Comparison of ENCODE assay signal across 34 cellular contexts in the genomic region with DNA sequence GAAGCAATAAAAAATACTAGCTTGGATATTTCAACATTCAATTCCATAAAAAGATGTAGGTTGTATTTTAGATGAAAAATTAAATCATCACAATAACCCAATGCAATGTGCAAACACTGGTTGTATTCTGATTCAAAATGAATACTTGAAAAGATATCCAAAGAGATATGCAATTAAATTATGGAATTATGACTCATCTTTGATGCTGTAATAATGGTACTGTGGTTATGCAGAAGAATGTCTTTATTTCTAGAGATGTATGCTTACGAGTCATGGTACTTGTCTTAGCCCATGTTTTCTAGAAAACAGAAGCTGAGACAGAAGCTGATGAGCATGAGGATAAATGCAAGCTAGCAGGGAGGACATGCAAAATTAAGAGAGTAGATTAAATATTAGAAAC.
DNase-seq lines count a peak whose midpoint lies in the region; ATAC-seq and TF ChIP-seq lines count a peak whose summit lies in the region.
"Had no signal": no experiment of that assay in that cellular context is flagged by ENCODE, and none has a peak within 500 bp of the region (broad histone marks: within the 10 kb centered on the region; RNA-seq: fewer than 3 reads in every experiment).

No MANE protein-coding gene starts in this region.

- in situ Hi-C loops in astrocyte of the spinal cord (cut with HindIII; ENCODE audit: low sequenced_read_pairs): no loop called here

- ATAC-seq in RWPE2 (ENCODE audit: low read depth) (0 out of 3 replicates have a peak, but pooled peaks have one; percentile 35), HG02610 (IDR thresholded peaks at IDR 0.05; ENCODE audit: unreplicated experiment) (no peak)
- ATAC-seq: gastrocnemius medialis; left colon; stimulated activated effector memory CD8-positive, alpha-beta T cell treated with anti-CD3 and anti-CD28 coated beads, Interleukin-12 subunit alpha, Interleukin-12 subunit beta, amount 100 ng/mL, for 72 hours had no signal

- no peaks in the 10 kb centered on the region for H3K36me3 Mint-ChIP-seq in activated CD4-positive, alpha-beta memory T cell treated with anti-CD3 and anti-CD28 coated beads for 36 hours
- H3K36me3 Mint-ChIP-seq: CD4-positive, alpha-beta memory T cell; immature natural killer cell; memory B cell; stimulated activated effector memory CD8-positive, alpha-beta T cell treated with anti-CD3 and anti-CD28 coated beads, Interleukin-12 subunit alpha, Interleukin-12 subunit beta, amount 100 ng/mL, for 72 hours had no signal

- H3K27ac Mint-ChIP-seq in activated CD4-positive, alpha-beta memory T cell treated with anti-CD3 and anti-CD28 coated beads for 36 hours: no peak overlapping the region
- H3K27ac Mint-ChIP-seq: activated CD4-positive, alpha-beta memory T cell treated with anti-CD3 and anti-CD28 coated beads, Interleukin-2, amount 10 ng/mL, durations not matched to agents 7 days and 5 days; activated T-helper 1 cell treated with anti-CD3 and anti-CD28 coated beads, Interleukin-12 subunit alpha, Interleukin-12 subunit beta, Interleukin-2, Interleukin-4 antibody, amounts not matched to agents 30 ng/mL and 10 ng/mL and 1 ng/mL, durations not matched to agents 14 hours and 24 hours and 36 hours; B cell; CD4-positive, alpha-beta memory T cell; immature natural killer cell; memory B cell; nephron; stimulated activated effector memory CD8-positive, alpha-beta T cell treated with anti-CD3 and anti-CD28 coated beads, Interleukin-12 subunit alpha, Interleukin-12 subunit beta, amount 100 ng/mL, for 72 hours had no signal

- intact Hi-C loops in activated CD4-positive, alpha-beta memory T cell treated with anti-CD3 and anti-CD28 coated beads for 36 hours (cut with micrococcal nuclease): no loop called here

- H3K4me1 ChIP-seq in RWPE2 (ENCODE audit: insufficient read depth, poor library complexity, severe bottlenecking): no peaks in the 10 kb centered on the region
- H3K4me1 ChIP-seq: colonic mucosa, gastrocnemius medialis, transverse colon had no signal

- no peak overlapping the region for H3K27ac ChIP-seq in RWPE2 (ENCODE audit: poor library complexity, severe bottlenecking)
- H3K27ac ChIP-seq: cardiac muscle cell, colonic mucosa, gastrocnemius medialis, HL-60, transverse colon had no signal

- H3K36me3 ChIP-seq in RWPE2 (ENCODE audit: low read depth): no peaks in the 10 kb centered on the region
- H3K36me3 ChIP-seq: cardiac muscle cell, colonic mucosa, gastrocnemius medialis, transverse colon had no signal

- CTCF ChIA-PET in activated CD4-positive, alpha-beta memory T cell treated with anti-CD3 and anti-CD28 coated beads for 36 hours (lab: Charles Lee): no interaction called here

- H3K4me3 Mint-ChIP-seq in activated CD4-positive, alpha-beta memory T cell treated with anti-CD3 and anti-CD28 coated beads for 36 hours: no peak overlapping the region
- H3K4me3 Mint-ChIP-seq: activated CD4-positive, alpha-beta memory T cell treated with anti-CD3 and anti-CD28 coated beads, Interleukin-2, amount 10 ng/mL, durations not matched to agents 7 days and 5 days; activated T-helper 1 cell treated with anti-CD3 and anti-CD28 coated beads, Interleukin-12 subunit alpha, Interleukin-12 subunit beta, Interleukin-2, Interleukin-4 antibody, amounts not matched to agents 30 ng/mL and 10 ng/mL and 1 ng/mL, durations not matched to agents 14 hours and 24 hours and 36 hours; B cell; CD4-positive, alpha-beta memory T cell; immature natural killer cell; memory B cell; nephron; stimulated activated effector memory CD8-positive, alpha-beta T cell treated with anti-CD3 and anti-CD28 coated beads, Interleukin-12 subunit alpha, Interleukin-12 subunit beta, amount 100 ng/mL, for 72 hours had no signal

- H3K27me3 ChIP-seq in RWPE2 (ENCODE audit: insufficient read depth, poor library complexity, severe bottlenecking): no peaks in the 10 kb centered on the region
- H3K27me3 ChIP-seq: cardiac muscle cell, colonic mucosa, gastrocnemius medialis, transverse colon had no signal

- no peaks in the 10 kb centered on the region for H3K4me1 Mint-ChIP-seq in activated CD4-positive, alpha-beta memory T cell treated with anti-CD3 and anti-CD28 coated beads for 36 hours (ENCODE audit: low read depth)
- H3K4me1 Mint-ChIP-seq: activated CD4-positive, alpha-beta memory T cell treated with anti-CD3 and anti-CD28 coated beads, Interleukin-2, amount 10 ng/mL, durations not matched to agents 7 days and 5 days; B cell; CD4-positive, alpha-beta memory T cell; immature natural killer cell; memory B cell; nephron; stimulated activated effector memory CD8-positive, alpha-beta T cell treated with anti-CD3 and anti-CD28 coated beads, Interleukin-12 subunit alpha, Interleukin-12 subunit beta, amount 100 ng/mL, for 72 hours had no signal

- peaks cover 2% of the 10 kb centered on the region for H3K9me3 ChIP-seq in RWPE2 (ENCODE audit: severe bottlenecking)
- H3K9me3 ChIP-seq: colonic mucosa, gastrocnemius medialis, transverse colon had no signal

- DNase-seq in HS-5 (ENCODE audit: low read depth) (peak; percentile 37), RWPE2 (ENCODE audit: low spot score) (no peak), astrocyte of the spinal cord (ENCODE audit: low read depth, low spot score) (peak; percentile 7), fibroblast of villous mesenchyme (ENCODE audit: low read depth) (peak; percentile 0), nucleus accumbens (lab: John Stamatoyannopoulos, UW) (no peak), medulla oblongata (ENCODE audit: extremely low spot score) (no peak)
- DNase-seq in activated CD4-positive, alpha-beta memory T cell treated with anti-CD3 and anti-CD28 coated beads for 36 hours: no peak
- DNase-seq: activated CD4-positive, alpha-beta memory T cell treated with anti-CD3 and anti-CD28 coated beads, Interleukin-2, amount 10 ng/mL, durations not matched to agents 7 days and 5 days; activated CD4-positive, CD25-positive, alpha-beta regulatory T cell treated with anti-CD3 and anti-CD28 coated beads, Interleukin-2, amount 50 U/mL, for 72 hours; activated CD8-positive, alpha-beta memory T cell treated with anti-CD3 and anti-CD28 coated beads, Interleukin-2, amount 50 U/mL, for 4 hours; activated naive CD4-positive, alpha-beta T cell treated with anti-CD3 and anti-CD28 coated beads, Interleukin-2, amount 50 U/mL, for 16 hours; amygdala; CD4-positive, alpha-beta memory T cell; colonic mucosa; DND-41; effector memory CD4-positive, alpha-beta T cell; gastrocnemius medialis; H7; immature natural killer cell; Karpas-422; left colon; NCI-H1436; NCI-H446; NCI-H82; RPMI8226; transverse colon had no signal

- H3K27me3 Mint-ChIP-seq in activated CD4-positive, alpha-beta memory T cell treated with anti-CD3 and anti-CD28 coated beads for 36 hours: no peaks in the 10 kb centered on the region
- H3K27me3 Mint-ChIP-seq: activated CD4-positive, alpha-beta memory T cell treated with anti-CD3 and anti-CD28 coated beads, Interleukin-2, amount 10 ng/mL, durations not matched to agents 7 days and 5 days; B cell; CD4-positive, alpha-beta memory T cell; memory B cell had no signal

- peaks cover 14% of the 10 kb centered on the region for H3K9me3 Mint-ChIP-seq in activated CD4-positive, alpha-beta memory T cell treated with anti-CD3 and anti-CD28 coated beads for 36 hours
- H3K9me3 Mint-ChIP-seq: nephron had no signal

- TF ChIP-seq CTCF in RWPE2 (IDR thresholded peaks at IDR 0.05; ENCODE audit: poor library complexity, severe bottlenecking) (no peak), astrocyte of the spinal cord (IDR thresholded peaks at IDR 0.05; ENCODE audit: low read depth, low read length) (no peak), fibroblast of villous mesenchyme (IDR thresholded peaks at IDR 0.05; ENCODE audit: insufficient read depth, low read depth, low read length) (no peak)

- no peak overlapping the region for H3K4me3 ChIP-seq in RWPE2 (ENCODE audit: severe bottlenecking)
- H3K4me3 ChIP-seq in astrocyte of the spinal cord (ENCODE audit: low read depth, low read length): no peak overlapping the region
- no peak overlapping the region for H3K4me3 ChIP-seq in fibroblast of villous mesenchyme (ENCODE audit: low read depth, low read length)
- H3K4me3 ChIP-seq: cardiac muscle cell, colonic mucosa, gastrocnemius medialis, transverse colon had no signal

- POLR2A ChIA-PET in activated CD4-positive, alpha-beta memory T cell treated with anti-CD3 and anti-CD28 coated beads for 36 hours (lab: Charles Lee): interaction anchor here (0.7 kb wide), 1 partner anchor 10 kb away, joined by 3 read pairs; no protein-coding TSS in a partner anchor

Comparison
In these comparisons a context has a peak if more than half of its experiments do, and no peak if none do; other contexts are left out.
1. DNase-seq: peak in HS-5 (single experiment), astrocyte of the spinal cord (single experiment) and fibroblast of villous mesenchyme (single experiment); none in RWPE2 (single experiment), nucleus accumbens (0 of 56), activated CD4-positive, alpha-beta memory T cell treated with anti-CD3 and anti-CD28 coated beads for 36 hours (single experiment) and medulla oblongata (single experiment).